8 cellular contexts compared by ENCODE assay signal in genomic region chr6:100257661-100258395, GRCh38.
DNase-seq lines count a peak whose midpoint lies in the region; ATAC-seq and TF ChIP-seq lines count a peak whose summit lies in the region.

No MANE protein-coding gene starts in this region.

- no peaks in the 10 kb centered on the region for H3K4me1 ChIP-seq in effector memory CD4-positive, alpha-beta T cell (ENCODE audit: control insufficient read depth, insufficient read depth, low read length, poor library complexity, severe bottlenecking)

- peak overlapping the region; percentile 32 for H3K4me3 ChIP-seq in fibroblast of pulmonary artery (replicated peaks; ENCODE audit: low read depth, low read length)
- H3K4me3 ChIP-seq in effector memory CD4-positive, alpha-beta T cell (ENCODE audit: insufficient read depth, low read depth, low read length, poor library complexity, severe bottlenecking): no peak overlapping the region

- no peaks in the 10 kb centered on the region for H3K27me3 ChIP-seq in effector memory CD4-positive, alpha-beta T cell (replicated peaks; ENCODE audit: control insufficient read depth, insufficient read depth, low read length, poor library complexity, severe bottlenecking)

- no peaks in the 10 kb centered on the region for H3K36me3 ChIP-seq in effector memory CD4-positive, alpha-beta T cell (ENCODE audit: control insufficient read depth, insufficient read depth, low read length)

- H3K27ac ChIP-seq in effector memory CD4-positive, alpha-beta T cell (ENCODE audit: insufficient read depth, low read length, poor library complexity, severe bottlenecking): no peak overlapping the region

- DNase-seq in Daoy (ENCODE audit: low read depth) (peak; percentile 72), OCI-M2 (lab: John Stamatoyannopoulos, UW; ENCODE audit: unreplicated experiment) (peak; percentile 55), fibroblast of pulmonary artery (ENCODE audit: low read depth) (peak; percentile 71), NCI-H1930 (lab: John Stamatoyannopoulos, UW) (no peak)
- no peak for DNase-seq in effector memory CD4-positive, alpha-beta T cell

- peak; percentile 96 for ATAC-seq in GM21367 (IDR thresholded peaks at IDR 0.05; ENCODE audit: unreplicated experiment)
- peak; percentile 83 for ATAC-seq in HG03469 (IDR thresholded peaks at IDR 0.05; ENCODE audit: unreplicated experiment)
- no peak for ATAC-seq in esophagus mucosa

- H3K9me3 ChIP-seq in effector memory CD4-positive, alpha-beta T cell (ENCODE audit: control insufficient read depth, low read length): no peaks in the 10 kb centered on the region

- TF ChIP-seq CTCF in fibroblast of pulmonary artery (IDR thresholded peaks at IDR 0.05; ENCODE audit: low read length, missing control alignments): peak; percentile 24

Comparison
In these comparisons a context has a peak if more than half of its experiments do, and no peak if none do; other contexts are left out.
1. DNase-seq: peak in Daoy (single experiment), OCI-M2 (single experiment) and fibroblast of pulmonary artery (single experiment); none in NCI-H1930 (0 of 2) and effector memory CD4-positive, alpha-beta T cell (0 of 3).